Comparison of ENCODE assay signal across 1 cellular context in genomic region chr7:25603427-25603740, GRCh38.
TF ChIP-seq lines count a peak whose summit lies in the region.
"Not testable (repeated sequence)": the region's sequence is repeated elsewhere in the genome, so short reads cannot be mapped to it uniquely, and the experiment has no call there.

No MANE protein-coding gene starts in this region.

TF ChIP-seq in HepG2, 621 proteins besides CTCF, POLR2A, EP300 and RAD21:
- TF ChIP-seq FOXA1 (IDR thresholded peaks at IDR 0.05) = not testable (repeated sequence)
- TF ChIP-seq FOXA1 (CRISPR knock-in tag; IDR thresholded peaks at IDR 0.05) = 0 out of 2 replicates have a peak, but pooled peaks have one; percentile 14
